ENCODE assay signal across 11 cellular contexts in genomic region chr6:132490024-132490423, GRCh38. TPM values are rescaled to one million over a fixed set of nuclear protein-coding genes. Genes with fewer than 3 reads are reported as not detected.
DNase-seq lines count a peak whose midpoint lies in the region; ATAC-seq and TF ChIP-seq lines count a peak whose summit lies in the region.
"Had no signal": no experiment of that assay in that cellular context is flagged by ENCODE, and none has a peak within 500 bp of the region (broad histone marks: within the 10 kb centered on the region; RNA-seq: fewer than 3 reads in every experiment).

No MANE protein-coding gene starts in this region.

- TF ChIP-seq POLR2A in gastrocnemius medialis (IDR thresholded peaks at IDR 0.05) = no peak

- H3K4me3 Mint-ChIP-seq in neural progenitor cell = no peak overlapping the region

- no peaks in the 10 kb centered on the region for H4K20me1 ChIP-seq in neural progenitor cell (ENCODE audit: low read depth)

- TF ChIP-seq CTCF in gastrocnemius medialis (IDR thresholded peaks at IDR 0.05 in 4 of 5, conservative IDR thresholded peaks at IDR 0.05 in 1 of 5) = no peak
- TF ChIP-seq CTCF in neural progenitor cell (IDR thresholded peaks at IDR 0.05) = no peak

- peaks cover 14% of the 10 kb centered on the region for H3K79me2 ChIP-seq in neural progenitor cell (ENCODE audit: low read depth)

- H3K27ac ChIP-seq in gastrocnemius medialis = peak overlapping the region; percentile 20 to 39 (median 32)
- H3K27ac ChIP-seq in neural progenitor cell = no peak overlapping the region
- H3K27ac ChIP-seq: KMS-11 had no signal

- peak; percentile 50 to 84 for DNase-seq in dermis microvascular lymphatic vessel endothelial cell (ENCODE audit: low read depth in 2 of 2)
- DNase-seq in gastrocnemius medialis = peak; percentile 30 to 41
- DNase-seq in activated gamma-delta T cell treated with Interleukin-2 at 50 U/mL for 16 hours = no peak
- no peak for DNase-seq in NCI-H128 (lab: John Stamatoyannopoulos, UW; ENCODE audit: unreplicated experiment)
- no peak for DNase-seq in neural progenitor cell (ENCODE audit: low spot score)
- no peak for DNase-seq in mesenteric fat pad (ENCODE audit: low spot score)
- DNase-seq: amniotic stem cell, T-helper 2 cell had no signal

- H3K27ac Mint-ChIP-seq in neural progenitor cell = no peak overlapping the region

- H3K9ac ChIP-seq in neural progenitor cell = no peak overlapping the region
- H3K9ac ChIP-seq: KMS-11 had no signal

- H3K4me2 ChIP-seq in neural progenitor cell = no peak overlapping the region
- H3K4me2 ChIP-seq: KMS-11 had no signal

- in situ Hi-C loops in gastrocnemius medialis (cut with MboI; ENCODE audit: low sequenced_read_pairs in 4 of 4) = loop anchor here in 1 of 4 donors (25.0 kb wide), 1 partner anchor 578 kb away; no protein-coding TSS in a partner anchor

- H3K9me3 ChIP-seq in gastrocnemius medialis = no peaks in the 10 kb centered on the region
- H3K9me3 ChIP-seq in neural progenitor cell (ENCODE audit: low read depth) = no peaks in the 10 kb centered on the region

- no peaks in the 10 kb centered on the region for H3K9me3 Mint-ChIP-seq in neural progenitor cell

- H3K27me3 ChIP-seq in gastrocnemius medialis (no peaks in the 10 kb centered on the region), neural progenitor cell (no peaks in the 10 kb centered on the region)

- H3K27me3 Mint-ChIP-seq in neural progenitor cell (ENCODE audit: insufficient read depth, low read depth) = no peaks in the 10 kb centered on the region

- no peaks in the 10 kb centered on the region for H3K36me3 ChIP-seq in gastrocnemius medialis
- no peaks in the 10 kb centered on the region for H3K36me3 ChIP-seq in neural progenitor cell

- no peak overlapping the region for H3K4me3 ChIP-seq in gastrocnemius medialis
- no peak overlapping the region for H3K4me3 ChIP-seq in neural progenitor cell

- intact Hi-C loops in gastrocnemius medialis (cut with DNase I; ENCODE audit: low total_unique reads) = no loop called here

- ATAC-seq in GM18907 (IDR thresholded peaks at IDR 0.05; ENCODE audit: unreplicated experiment) = peak; percentile 47
- ATAC-seq in HG02798 (IDR thresholded peaks at IDR 0.05; ENCODE audit: poor library complexity, unreplicated experiment) = peak; percentile 48
- peak; percentile 50 to 51 for ATAC-seq in gastrocnemius medialis

- no peak overlapping the region for H2AFZ ChIP-seq in neural progenitor cell (replicated peaks)

- H3K4me1 ChIP-seq in gastrocnemius medialis (peaks cover 3 to 13% of the 10 kb centered on the region in 2 donors), neural progenitor cell (no peaks in the 10 kb centered on the region)

- H3F3A ChIP-seq in neural progenitor cell (ENCODE audit: low read depth) = no peaks in the 10 kb centered on the region

- H3K4me1 Mint-ChIP-seq in neural progenitor cell = no peaks in the 10 kb centered on the region

- peaks cover 13% of the 10 kb centered on the region for H3K36me3 Mint-ChIP-seq in neural progenitor cell

RNA-seq across cellular contexts. Expression of gene STX7, which starts 22.9 kb away (rescaled TPM):
- total RNA-seq in dermis microvascular lymphatic vessel endothelial cell (23.9 and 44.6 TPM in 2 replicates), gastrocnemius medialis (10 to 100 TPM; 18.2 to 64.3 (median 20.6) TPM), neural progenitor cell (ENCODE audit: low replicate concordance) (27.8 and 35.4 TPM in 2 replicates), mesenteric fat pad (96.3 TPM)

RNA-seq across cellular contexts. Expression of gene TAAR9, which starts 48.1 kb away (rescaled TPM):
- not detected in 2 replicates for total RNA-seq in dermis microvascular lymphatic vessel endothelial cell
- total RNA-seq in gastrocnemius medialis = not detected
- total RNA-seq in neural progenitor cell (ENCODE audit: low replicate concordance) = not detected in 2 replicates
- not detected for total RNA-seq in mesenteric fat pad

Comparison
In these comparisons a context has a peak if more than half of its experiments do, and no peak if none do; other contexts are left out.
1. DNase-seq: peak in dermis microvascular lymphatic vessel endothelial cell (2 of 2) and gastrocnemius medialis (2 of 2); none in activated gamma-delta T cell treated with Interleukin-2 at 50 U/mL for 16 hours (single experiment), NCI-H128 (single experiment), neural progenitor cell (single experiment) and mesenteric fat pad (single experiment).
2. Peak in every context shown above with its lines, with median percentiles within 50 percentile points of each other: ATAC-seq.